In the genomic region with DNA sequence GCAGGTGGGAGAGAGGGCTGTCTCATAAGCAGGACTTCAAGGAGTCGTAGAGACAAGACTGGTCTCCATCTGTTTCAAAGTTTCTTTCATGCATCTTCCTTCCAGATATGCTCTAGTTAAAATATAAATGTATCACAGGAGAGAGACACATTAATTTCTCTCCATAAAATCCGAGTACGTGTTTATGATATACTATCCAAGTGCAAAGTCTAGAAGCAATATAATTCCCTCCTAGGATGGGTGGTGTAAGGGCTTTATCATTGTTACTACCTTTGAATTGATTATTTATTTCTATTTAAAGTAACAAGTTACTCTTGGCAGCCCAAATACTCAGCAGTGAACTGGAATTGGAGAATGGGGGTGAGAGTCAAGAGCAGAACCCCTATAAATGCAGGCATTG, we compare ENCODE assay signal across 33 cellular contexts.
DNase-seq lines count a peak whose midpoint lies in the region; ATAC-seq, FAIRE-seq and TF ChIP-seq lines count a peak whose summit lies in the region.
"Had no signal": no experiment of that assay in that cellular context is flagged by ENCODE, and none has a peak within 500 bp of the region (broad histone marks: within the 10 kb centered on the region; RNA-seq: fewer than 3 reads in every experiment).

No MANE protein-coding gene starts in this region.

- H3K4me1 ChIP-seq in mucosa of descending colon (ENCODE audit: low read depth) (no peaks in the 10 kb centered on the region), small intestine (ENCODE audit: control insufficient read depth in 2 of 2, insufficient read depth in 1 of 2, low read depth in 1 of 2, low read length in 1 of 2) (peaks cover 2 to 6% of the 10 kb centered on the region in 2 donors)
- H3K4me1 ChIP-seq: A549, BLaER1, Caco-2 had no signal

- TF ChIP-seq CTCF in mucosa of descending colon (IDR thresholded peaks at IDR 0.05), result no peak

- peak; percentile 10 for FAIRE-seq in small intestine (lab: Jason Lieb, UNC)
- no peak for FAIRE-seq in RCC 7860 (lab: Jason Lieb, UNC)
- FAIRE-seq: A204.1, A549, D721Med had no signal

- H3K9me3 ChIP-seq in mucosa of descending colon, result no peaks in the 10 kb centered on the region
- no peaks in the 10 kb centered on the region for H3K9me3 ChIP-seq in small intestine (ENCODE audit: control insufficient read depth, low read depth)
- H3K9me3 ChIP-seq: BE2C, BLaER1, Caco-2 had no signal

- H3K4me3 ChIP-seq in mucosa of descending colon (no peak overlapping the region), small intestine (ENCODE audit: low read depth in 1 of 2, low read length in 2 of 2) (no peak overlapping the region)
- H3K4me3 ChIP-seq: A549; BLaER1; BLaER1 treated with 17β-estradiol and CSF1 and Interleukin-3, amounts not matched to agents 10 nM and 100 nM had no signal

- 15 to 53% (median 31%) methylated on average over 3 of the region's 3 CpGs for WGBS in small intestine, 3 donors

- peak; percentile 98 for ATAC-seq in left colon
- peak; percentile 96 for ATAC-seq in mucosa of descending colon
- ATAC-seq: A549; CD8-positive, alpha-beta T cell had no signal

- DNase-seq in left colon (no peak), mucosa of descending colon (no peak), small intestine (peak; percentile 83), hepatic stellate cell (ENCODE audit: low spot score) (no peak), RCC 7860 (ENCODE audit: low spot score) (no peak), AG08395 (ENCODE audit: low spot score) (no peak)
- DNase-seq: 8988T; ACHN; AML-193; BE2C; C1 segment of cervical spinal cord; Caco-2; Calu3; CD4-positive, alpha-beta memory T cell; CD4-positive, alpha-beta T cell; CD4-positive, CD25-positive, alpha-beta regulatory T cell; CD8-positive, alpha-beta memory T cell; CD8-positive, alpha-beta T cell; COR-L47; DMS 273 treated with DMSO at 0.1 percent for 48 hours; DMS153; DMS53; DMS79; DMS79 treated with DMSO at 0.1 percent for 48 hours; DND-41; EL had no signal

- no peaks in the 10 kb centered on the region for H3K27me3 ChIP-seq in small intestine (ENCODE audit: control insufficient read depth in 2 of 2, insufficient read depth in 2 of 2, low read length in 2 of 2)
- H3K27me3 ChIP-seq: BE2C; BLaER1; BLaER1 treated with 17β-estradiol and CSF1 and Interleukin-3, amounts not matched to agents 10 nM and 100 nM had no signal

- H3K36me3 ChIP-seq in mucosa of descending colon (ENCODE audit: low read depth), result no peaks in the 10 kb centered on the region
- peaks cover 0 to 3% of the 10 kb centered on the region in 2 donors for H3K36me3 ChIP-seq in small intestine (ENCODE audit: control insufficient read depth in 2 of 2, insufficient read depth in 2 of 2, low read length in 2 of 2)
- H3K36me3 ChIP-seq: BE2C; BLaER1; BLaER1 treated with 17β-estradiol and CSF1 and Interleukin-3, amounts not matched to agents 10 nM and 100 nM had no signal

- intact Hi-C loops in left colon (cut with DNase I, micrococcal nuclease), result no loop called here
- intact Hi-C loops in mucosa of descending colon (cut with DNase I, micrococcal nuclease), result no loop called here

- H3K27ac ChIP-seq in small intestine (ENCODE audit: low read depth in 1 of 2, low read length in 1 of 2), result no peak overlapping the region
- H3K27ac ChIP-seq: 22Rv1; A549; BLaER1; BLaER1 treated with 17β-estradiol and CSF1 and Interleukin-3, amounts not matched to agents 10 nM and 100 nM; C4-2B had no signal
